In the genomic region with DNA sequence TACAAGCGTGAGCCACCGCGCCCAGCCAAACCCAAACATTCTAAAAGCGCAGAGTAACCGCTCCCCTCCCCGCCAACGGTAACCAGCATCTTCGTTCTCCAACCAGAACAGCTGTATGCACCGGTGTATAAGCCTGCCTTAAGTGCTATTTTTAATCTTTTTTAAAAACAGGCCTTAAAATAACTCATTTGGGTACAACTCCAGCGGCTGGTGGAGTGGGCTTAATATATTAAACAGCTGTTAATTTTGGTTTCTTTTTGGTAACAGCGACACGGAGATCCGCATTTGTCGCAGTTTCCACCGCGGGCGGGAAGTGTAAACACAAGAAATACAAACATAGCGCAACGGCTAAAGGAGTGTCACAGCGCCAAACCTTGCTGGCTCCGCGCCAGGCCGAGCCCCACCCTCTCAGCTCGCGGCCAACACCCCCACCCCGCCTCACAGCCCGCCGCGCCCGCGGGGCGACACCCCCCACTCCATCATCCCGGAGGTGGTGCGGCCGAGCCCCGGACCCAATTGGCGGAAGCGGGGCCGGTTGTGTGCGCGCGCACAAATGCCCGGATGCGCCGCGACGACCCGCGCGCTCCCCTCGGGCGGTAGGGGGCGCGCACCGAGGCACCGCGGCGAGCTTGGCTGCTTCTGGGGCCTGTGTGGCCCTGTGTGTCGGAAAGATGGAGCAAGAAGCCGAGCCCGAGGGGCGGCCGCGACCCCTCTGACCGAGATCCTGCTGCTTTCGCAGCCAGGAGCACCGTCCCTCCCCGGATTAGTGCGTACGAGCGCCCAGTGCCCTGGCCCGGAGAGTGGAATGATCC, we compare ENCODE assay signal across 1 cellular context.
TF ChIP-seq lines count a peak whose summit lies in the region.

TSS of gene MDM2 (plus strand) at position 602 of the 812 bp plus-strand sequence. CDS start 301 bp downstream, outside the sequence.

TF ChIP-seq in K562, 482 proteins besides CTCF, POLR2A, EP300 and RAD21 (continued from another document and continues in another):
- TF ChIP-seq STAT6 (CRISPR knock-in tag; IDR thresholded peaks at IDR 0.05) (no peak), ZNF282 (CRISPR knock-in tag; IDR thresholded peaks at IDR 0.05) (no peak), ARNT (IDR thresholded peaks at IDR 0.05) (peak; percentile 58 to 70; a peak in 2 of 4 replicates), POLR3G (IDR thresholded peaks at IDR 0.05; ENCODE audit: extremely low read depth, insufficient read length, insufficient replicate concordance) (no peak), ZNF140 (CRISPR knock-in tag; IDR thresholded peaks at IDR 0.05) (no peak), YBX1 (IDR thresholded peaks at IDR 0.05) (no peak), RBM22 (IDR thresholded peaks at IDR 0.05; ENCODE audit: low read depth, low read length, poor library complexity, severe bottlenecking) (peak; percentile 71), KAT8 (IDR thresholded peaks at IDR 0.05; ENCODE audit: low read depth) (no peak), DACH1 (IDR thresholded peaks at IDR 0.05; ENCODE audit: partially characterized antibody) (peak; percentile 92), ZNF717 (CRISPR knock-in tag; IDR thresholded peaks at IDR 0.05) (no peak), SMARCC2 (IDR thresholded peaks at IDR 0.05; ENCODE audit: low read depth) (0 out of 2 replicates have a peak, but pooled peaks have one; percentile 27), BMI1 (IDR thresholded peaks at IDR 0.05; ENCODE audit: low read length) (no peak), ZNF24 (IDR thresholded peaks at IDR 0.05) (peak; percentile 98), KLF1 (tag; IDR thresholded peaks at IDR 0.05) (peak; percentile 45; the same call in 1 of the 2 replicates), ZNF165 (CRISPR knock-in tag; IDR thresholded peaks at IDR 0.05; ENCODE audit: borderline replicate concordance) (no peak), HNRNPUL1 (IDR thresholded peaks at IDR 0.05; ENCODE audit: low read length) (no peak), ILK (tag; IDR thresholded peaks at IDR 0.05; ENCODE audit: borderline replicate concordance, low read depth) (no peak), GTF2B (IDR thresholded peaks at IDR 0.05; ENCODE audit: extremely low read depth, insufficient read length) (peak; percentile 71), ZNF695 (CRISPR knock-in tag; IDR thresholded peaks at IDR 0.05) (no peak), ZNF3 (CRISPR knock-in tag; IDR thresholded peaks at IDR 0.05) (no peak), ZKSCAN3 (CRISPR knock-in tag; IDR thresholded peaks at IDR 0.05) (no peak), ZNF347 (CRISPR knock-in tag; IDR thresholded peaks at IDR 0.05; ENCODE audit: low read depth) (no peak), ZFP36 (IDR thresholded peaks at IDR 0.05; ENCODE audit: low read depth, low read length, partially characterized antibody) (no peak), ZBTB7A (IDR thresholded peaks at IDR 0.05; ENCODE audit: borderline replicate concordance, control insufficient read depth, low read depth, low read length) (peak; percentile 95), ZNF133 (CRISPR knock-in tag; IDR thresholded peaks at IDR 0.05) (0 out of 2 replicates have a peak, but pooled peaks have one; percentile 8), RFX7 (CRISPR knock-in tag; IDR thresholded peaks at IDR 0.05) (no peak), ZNF239 (CRISPR knock-in tag; IDR thresholded peaks at IDR 0.05) (0 out of 2 replicates have a peak, but pooled peaks have one; percentile 18), MTA2 (IDR thresholded peaks at IDR 0.05; ENCODE audit: low read depth) (0 out of 2 replicates have a peak, but pooled peaks have one; percentile 6), PTRF (tag; IDR thresholded peaks at IDR 0.05) (no peak), ZNF780A (CRISPR knock-in tag; IDR thresholded peaks at IDR 0.05) (no peak), FOXP1 (CRISPR knock-in tag; IDR thresholded peaks at IDR 0.05) (0 out of 2 replicates have a peak, but pooled peaks have one; percentile 68), ASH1L (IDR thresholded peaks at IDR 0.05; ENCODE audit: borderline replicate concordance, low read depth, partially characterized antibody) (no peak), NELFE (IDR thresholded peaks at IDR 0.05; ENCODE audit: insufficient read depth, insufficient read length) (no peak), STAG1 (CRISPR knock-in tag; IDR thresholded peaks at IDR 0.05; ENCODE audit: borderline replicate concordance) (no peak), THRAP3 (IDR thresholded peaks at IDR 0.05; ENCODE audit: borderline replicate concordance) (no peak), KLF6 (CRISPR knock-in tag; IDR thresholded peaks at IDR 0.05; ENCODE audit: borderline replicate concordance) (peak; percentile 71; the same call in 1 of the 2 replicates), NFE2 (IDR thresholded peaks at IDR 0.05; ENCODE audit: low read depth) (no peak), ZFPM2 (CRISPR knock-in tag; IDR thresholded peaks at IDR 0.05) (no peak), POLR2G (IDR thresholded peaks at IDR 0.05; ENCODE audit: low read depth, low read length) (peak; percentile 96), CREBBP (IDR thresholded peaks at IDR 0.05; ENCODE audit: low read depth, low read length) (no peak), GATAD2A (IDR thresholded peaks at IDR 0.05) (peak; percentile 77; the same call in 1 of the 2 replicates), ZNF134 (CRISPR knock-in tag; conservative IDR thresholded peaks at IDR 0.05) (no peak), NEUROD1 (IDR thresholded peaks at IDR 0.05; ENCODE audit: borderline replicate concordance, low read depth, low read length, partially characterized antibody) (peak; percentile 25), SNIP1 (IDR thresholded peaks at IDR 0.05; ENCODE audit: low read depth) (no peak), ATF1 (CRISPR knock-in tag; IDR thresholded peaks at IDR 0.05) (no peak), ATF1 (tag; IDR thresholded peaks at IDR 0.05) (peak; percentile 76), RBM15 (IDR thresholded peaks at IDR 0.05; ENCODE audit: insufficient read depth, low read length) (no peak), MCM5 (IDR thresholded peaks at IDR 0.05; ENCODE audit: low read depth) (no peak)
- TF ChIP-seq, protein P1, sequence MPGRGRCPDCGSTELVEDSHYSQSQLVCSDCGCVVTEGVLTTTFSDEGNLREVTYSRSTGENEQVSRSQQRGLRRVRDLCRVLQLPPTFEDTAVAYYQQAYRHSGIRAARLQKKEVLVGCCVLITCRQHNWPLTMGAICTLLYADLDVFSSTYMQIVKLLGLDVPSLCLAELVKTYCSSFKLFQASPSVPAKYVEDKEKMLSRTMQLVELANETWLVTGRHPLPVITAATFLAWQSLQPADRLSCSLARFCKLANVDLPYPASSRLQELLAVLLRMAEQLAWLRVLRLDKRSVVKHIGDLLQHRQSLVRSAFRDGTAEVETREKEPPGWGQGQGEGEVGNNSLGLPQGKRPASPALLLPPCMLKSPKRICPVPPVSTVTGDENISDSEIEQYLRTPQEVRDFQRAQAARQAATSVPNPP (IDR thresholded peaks at IDR 0.05; ENCODE audit: borderline replicate concordance, insufficient read depth, insufficient read length): no peak
- TF ChIP-seq, protein P2, sequence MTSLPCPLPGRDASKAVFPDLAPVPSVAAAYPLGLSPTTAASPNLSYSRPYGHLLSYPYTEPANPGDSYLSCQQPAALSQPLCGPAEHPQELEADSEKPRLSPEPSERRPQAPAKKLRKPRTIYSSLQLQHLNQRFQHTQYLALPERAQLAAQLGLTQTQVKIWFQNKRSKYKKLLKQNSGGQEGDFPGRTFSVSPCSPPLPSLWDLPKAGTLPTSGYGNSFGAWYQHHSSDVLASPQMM (CRISPR knock-in tag; IDR thresholded peaks at IDR 0.05): no peak
- TF ChIP-seq, protein P3, sequence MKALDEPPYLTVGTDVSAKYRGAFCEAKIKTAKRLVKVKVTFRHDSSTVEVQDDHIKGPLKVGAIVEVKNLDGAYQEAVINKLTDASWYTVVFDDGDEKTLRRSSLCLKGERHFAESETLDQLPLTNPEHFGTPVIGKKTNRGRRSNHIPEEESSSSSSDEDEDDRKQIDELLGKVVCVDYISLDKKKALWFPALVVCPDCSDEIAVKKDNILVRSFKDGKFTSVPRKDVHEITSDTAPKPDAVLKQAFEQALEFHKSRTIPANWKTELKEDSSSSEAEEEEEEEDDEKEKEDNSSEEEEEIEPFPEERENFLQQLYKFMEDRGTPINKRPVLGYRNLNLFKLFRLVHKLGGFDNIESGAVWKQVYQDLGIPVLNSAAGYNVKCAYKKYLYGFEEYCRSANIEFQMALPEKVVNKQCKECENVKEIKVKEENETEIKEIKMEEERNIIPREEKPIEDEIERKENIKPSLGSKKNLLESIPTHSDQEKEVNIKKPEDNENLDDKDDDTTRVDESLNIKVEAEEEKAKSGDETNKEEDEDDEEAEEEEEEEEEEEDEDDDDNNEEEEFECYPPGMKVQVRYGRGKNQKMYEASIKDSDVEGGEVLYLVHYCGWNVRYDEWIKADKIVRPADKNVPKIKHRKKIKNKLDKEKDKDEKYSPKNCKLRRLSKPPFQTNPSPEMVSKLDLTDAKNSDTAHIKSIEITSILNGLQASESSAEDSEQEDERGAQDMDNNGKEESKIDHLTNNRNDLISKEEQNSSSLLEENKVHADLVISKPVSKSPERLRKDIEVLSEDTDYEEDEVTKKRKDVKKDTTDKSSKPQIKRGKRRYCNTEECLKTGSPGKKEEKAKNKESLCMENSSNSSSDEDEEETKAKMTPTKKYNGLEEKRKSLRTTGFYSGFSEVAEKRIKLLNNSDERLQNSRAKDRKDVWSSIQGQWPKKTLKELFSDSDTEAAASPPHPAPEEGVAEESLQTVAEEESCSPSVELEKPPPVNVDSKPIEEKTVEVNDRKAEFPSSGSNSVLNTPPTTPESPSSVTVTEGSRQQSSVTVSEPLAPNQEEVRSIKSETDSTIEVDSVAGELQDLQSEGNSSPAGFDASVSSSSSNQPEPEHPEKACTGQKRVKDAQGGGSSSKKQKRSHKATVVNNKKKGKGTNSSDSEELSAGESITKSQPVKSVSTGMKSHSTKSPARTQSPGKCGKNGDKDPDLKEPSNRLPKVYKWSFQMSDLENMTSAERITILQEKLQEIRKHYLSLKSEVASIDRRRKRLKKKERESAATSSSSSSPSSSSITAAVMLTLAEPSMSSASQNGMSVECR (CRISPR knock-in tag; IDR thresholded peaks at IDR 0.05): no peak; the same call in 1 of the 2 replicates
- TF ChIP-seq, protein P4, sequence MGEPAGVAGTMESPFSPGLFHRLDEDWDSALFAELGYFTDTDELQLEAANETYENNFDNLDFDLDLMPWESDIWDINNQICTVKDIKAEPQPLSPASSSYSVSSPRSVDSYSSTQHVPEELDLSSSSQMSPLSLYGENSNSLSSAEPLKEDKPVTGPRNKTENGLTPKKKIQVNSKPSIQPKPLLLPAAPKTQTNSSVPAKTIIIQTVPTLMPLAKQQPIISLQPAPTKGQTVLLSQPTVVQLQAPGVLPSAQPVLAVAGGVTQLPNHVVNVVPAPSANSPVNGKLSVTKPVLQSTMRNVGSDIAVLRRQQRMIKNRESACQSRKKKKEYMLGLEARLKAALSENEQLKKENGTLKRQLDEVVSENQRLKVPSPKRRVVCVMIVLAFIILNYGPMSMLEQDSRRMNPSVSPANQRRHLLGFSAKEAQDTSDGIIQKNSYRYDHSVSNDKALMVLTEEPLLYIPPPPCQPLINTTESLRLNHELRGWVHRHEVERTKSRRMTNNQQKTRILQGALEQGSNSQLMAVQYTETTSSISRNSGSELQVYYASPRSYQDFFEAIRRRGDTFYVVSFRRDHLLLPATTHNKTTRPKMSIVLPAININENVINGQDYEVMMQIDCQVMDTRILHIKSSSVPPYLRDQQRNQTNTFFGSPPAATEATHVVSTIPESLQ (CRISPR knock-in tag; IDR thresholded peaks at IDR 0.05): 0 out of 2 replicates have a peak, but pooled peaks have one; percentile 53
- TF ChIP-seq, protein P5, sequence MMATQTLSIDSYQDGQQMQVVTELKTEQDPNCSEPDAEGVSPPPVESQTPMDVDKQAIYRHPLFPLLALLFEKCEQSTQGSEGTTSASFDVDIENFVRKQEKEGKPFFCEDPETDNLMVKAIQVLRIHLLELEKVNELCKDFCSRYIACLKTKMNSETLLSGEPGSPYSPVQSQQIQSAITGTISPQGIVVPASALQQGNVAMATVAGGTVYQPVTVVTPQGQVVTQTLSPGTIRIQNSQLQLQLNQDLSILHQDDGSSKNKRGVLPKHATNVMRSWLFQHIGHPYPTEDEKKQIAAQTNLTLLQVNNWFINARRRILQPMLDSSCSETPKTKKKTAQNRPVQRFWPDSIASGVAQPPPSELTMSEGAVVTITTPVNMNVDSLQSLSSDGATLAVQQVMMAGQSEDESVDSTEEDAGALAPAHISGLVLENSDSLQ (IDR thresholded peaks at IDR 0.05): peak; percentile 80
